In the genomic region with DNA sequence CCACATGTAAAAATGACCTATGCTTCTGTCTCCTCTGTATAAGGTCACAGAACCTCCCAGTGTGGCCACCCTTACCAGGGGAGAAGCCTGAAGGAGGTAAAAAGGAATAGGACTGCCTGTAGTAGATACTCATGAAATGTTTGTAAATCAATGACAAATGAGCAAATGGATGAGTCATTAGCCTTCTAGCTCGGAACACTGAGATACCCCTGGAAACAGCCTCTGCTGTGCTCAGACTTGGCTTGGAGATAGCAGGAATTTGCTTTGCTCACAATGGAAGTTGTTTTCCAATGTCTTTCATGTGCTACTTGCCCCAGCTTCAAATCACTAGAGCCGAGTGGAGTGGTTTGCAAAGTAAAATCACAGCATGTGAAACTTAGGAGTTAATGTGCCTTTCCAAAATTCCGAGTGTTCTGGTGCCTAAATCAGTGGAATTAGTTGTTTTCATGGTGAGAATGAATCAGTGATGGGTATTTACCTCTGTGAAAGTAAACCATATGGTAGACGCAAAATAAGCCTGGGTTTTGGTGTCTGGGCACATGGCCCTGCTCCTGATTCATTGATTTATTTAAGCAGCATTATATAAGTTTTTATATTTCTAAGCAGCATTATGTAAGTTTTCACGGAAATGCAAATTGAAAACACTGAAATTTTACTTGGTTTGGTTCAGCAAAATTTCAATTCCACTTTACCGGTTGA, we compare ENCODE assay signal across 1 cellular context.
TF ChIP-seq lines count a peak whose summit lies in the region.

No MANE protein-coding gene starts in this region.

TF ChIP-seq in SK-N-SH treated with all-trans-retinoic acid at 6 μM for 48 hours, 23 proteins besides CTCF, POLR2A, EP300 and RAD21 (continued from another document):
- no peak for TF ChIP-seq CSRNP3 (CRISPR knock-in tag; IDR thresholded peaks at IDR 0.05)
- TF ChIP-seq ZC3H10 (CRISPR knock-in tag; IDR thresholded peaks at IDR 0.05) = no peak
- no peak for TF ChIP-seq ZFP3 (CRISPR knock-in tag; IDR thresholded peaks at IDR 0.05)
- no peak for TF ChIP-seq ISL1 (CRISPR knock-in tag; IDR thresholded peaks at IDR 0.05)
TF ChIP-seq in SK-N-SH treated with all-trans-retinoic acid at 6 μM for 48 hours: peak in this region for 0.
